17 cellular contexts compared by ENCODE assay signal in the genomic region with DNA sequence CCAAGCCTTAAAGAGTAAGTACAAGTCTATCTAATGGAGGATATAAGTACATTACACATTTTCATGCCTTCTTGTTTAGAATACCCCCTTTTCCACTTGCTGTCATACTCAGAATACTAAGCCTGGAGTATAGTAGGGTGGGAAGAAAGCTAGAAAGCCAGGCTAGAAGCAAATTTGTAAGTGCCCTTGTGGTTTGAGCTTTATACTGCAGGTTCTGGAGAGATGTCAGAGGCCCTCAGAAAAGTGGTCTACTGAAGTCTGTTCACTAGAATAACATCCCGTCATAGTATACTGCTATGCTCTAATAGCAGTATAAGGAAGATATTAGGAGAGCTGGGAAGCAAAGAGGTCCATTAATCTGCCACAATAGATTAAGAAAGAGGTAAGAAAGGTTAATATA.
DNase-seq lines count a peak whose midpoint lies in the region; ATAC-seq and TF ChIP-seq lines count a peak whose summit lies in the region.
"Had no signal": no experiment of that assay in that cellular context is flagged by ENCODE, and none has a peak within 500 bp of the region (broad histone marks: within the 10 kb centered on the region; RNA-seq: fewer than 3 reads in every experiment).

No MANE protein-coding gene starts in this region.

- H3K4me3 ChIP-seq in GM23248: no peak overlapping the region
- H3K4me3 ChIP-seq in HCT116 (replicated peaks in 1 of 2; ENCODE audit: low read depth in 1 of 2, low read length in 2 of 2): no peak overlapping the region
- no peak overlapping the region for H3K4me3 ChIP-seq in fibroblast of villous mesenchyme (ENCODE audit: low read depth, low read length)
- no peak overlapping the region for H3K4me3 ChIP-seq in heart left ventricle

- intact Hi-C loops in HCT116 (cut with micrococcal nuclease) (loop anchor here (1.0 to 10.0 kb wide), 4 partner anchors 316 to 706 kb away; no protein-coding TSS in a partner anchor), heart left ventricle (cut with DNase I) (loop anchor here in 8 of 10 donors (2.0 to 10.0 kb wide), 4 partner anchors 706 to 748 kb away; no protein-coding TSS in a partner anchor)

- CTCF ChIA-PET in HCT116 (lab: Charles Lee): interaction anchor here (0.6 to 2.0 kb wide), 10 partner anchors 10 to 706 kb away, joined by 3 to 8 read pairs (median 4); no protein-coding TSS in a partner anchor

- H3K79me2 ChIP-seq in GM23248 (ENCODE audit: insufficient read depth): no peaks in the 10 kb centered on the region
- no peaks in the 10 kb centered on the region for H3K79me2 ChIP-seq in HCT116 (ENCODE audit: insufficient read depth, low read length)

- POLR2A ChIA-PET in HCT116 (lab: Charles Lee): no interaction called here

- BruUV-seq in HCT116 (replicated peaks; lab: Mats Ljungman, UMichigan): no TSS peak

- H3K9me2 ChIP-seq in GM23248 (ENCODE audit: insufficient read depth) (no peaks in the 10 kb centered on the region), HCT116 (ENCODE audit: insufficient read depth) (no peaks in the 10 kb centered on the region)

- no peaks in the 10 kb centered on the region for H3K9me3 ChIP-seq in GM23248 (ENCODE audit: low read depth)
- H3K9me3 ChIP-seq in HCT116 (ENCODE audit: control insufficient read depth in 1 of 2, insufficient read depth in 1 of 2, low read depth in 1 of 2, low read length in 2 of 2): no peaks in the 10 kb centered on the region
- no peaks in the 10 kb centered on the region for H3K9me3 ChIP-seq in heart left ventricle

- no peak overlapping the region for H2AFZ ChIP-seq in GM23248
- no peak overlapping the region for H2AFZ ChIP-seq in HCT116 (ENCODE audit: low read depth, low read length, poor library complexity, severe bottlenecking)

- RAD21 ChIA-PET in HCT116 (lab: Charles Lee; ENCODE audit: low non-redundant PET in 1 of 2, low total read pairs in 2 of 2, uncharacterized antibody in 2 of 2, unreplicated experiment in 2 of 2): interaction anchor here in 1 of 2 experiments (1.3 kb wide), 1 partner anchor 705 kb away, joined by 3 read pairs; no protein-coding TSS in a partner anchor

- TF ChIP-seq POLR2A in HCT116 (IDR thresholded peaks at IDR 0.05; ENCODE audit: borderline replicate concordance, extremely low read depth, insufficient read depth, insufficient read length) (no peak), heart left ventricle (IDR thresholded peaks at IDR 0.05) (no peak)

- H3K36me3 ChIP-seq in GM23248 (ENCODE audit: low read depth) (no peaks in the 10 kb centered on the region), HCT116 (ENCODE audit: control insufficient read depth in 1 of 2, insufficient read depth in 2 of 2, low read length in 2 of 2) (no peaks in the 10 kb centered on the region), heart left ventricle (no peaks in the 10 kb centered on the region)

- no peak overlapping the region for H3K27ac ChIP-seq in GM23248
- no peak overlapping the region for H3K27ac ChIP-seq in HCT116 (ENCODE audit: low read depth, low read length)
- H3K27ac ChIP-seq in heart left ventricle: no peak overlapping the region

- TF ChIP-seq CTCF in HCT116 (IDR thresholded peaks at IDR 0.05 in 2 of 3, conservative IDR thresholded peaks at IDR 0.05 in 1 of 3; ENCODE audit: borderline replicate concordance in 1 of 3, insufficient read depth in 1 of 3, low read depth in 2 of 3, low read length in 2 of 3) (peak in 2 of 3 experiments; percentile 11 to 21; a peak in 2 of 6 replicates), fibroblast of villous mesenchyme (IDR thresholded peaks at IDR 0.05; ENCODE audit: insufficient read depth, low read depth, low read length) (peak; percentile 8), heart left ventricle (IDR thresholded peaks at IDR 0.05) (no peak)

- peak; percentile 3 for DNase-seq in GM23248
- DNase-seq in HCT116 (ENCODE audit: low read depth, low spot score): no peak
- no peak for DNase-seq in fibroblast of villous mesenchyme (ENCODE audit: low read depth)
- no peak for DNase-seq in OCI-M2 (lab: John Stamatoyannopoulos, UW; ENCODE audit: unreplicated experiment)
- DNase-seq in activated effector memory CD4-positive, alpha-beta T cell treated with anti-CD3 and anti-CD28 coated beads, Interleukin-2, amount 50 U/mL, for 16 hours: no peak
- no peak for DNase-seq in heart left ventricle
- DNase-seq: 8988T; C1 segment of cervical spinal cord; Calu3; CD4-positive, alpha-beta memory T cell; COR-L47; DMS53; DMS79 treated with DMSO at 0.1 percent for 48 hours; GF-D8; H7; HFFc6 had no signal

- H3K4me1 ChIP-seq in GM23248 (ENCODE audit: insufficient read depth) (no peaks in the 10 kb centered on the region), HCT116 (ENCODE audit: control insufficient read depth in 1 of 2, insufficient read depth in 2 of 2, low read length in 2 of 2) (no peaks in the 10 kb centered on the region), heart left ventricle (no peaks in the 10 kb centered on the region)

- peak; percentile 54; the same call in 1 of the 2 replicates for ATAC-seq in HCT116
- ATAC-seq in HG03342 (IDR thresholded peaks at IDR 0.05; ENCODE audit: unreplicated experiment): no peak
- no peak for ATAC-seq in heart left ventricle

- H3K9ac ChIP-seq in GM23248 (no peak overlapping the region), HCT116 (ENCODE audit: low read length) (no peak overlapping the region)

- H4K20me1 ChIP-seq in GM23248 (ENCODE audit: insufficient read depth) (no peaks in the 10 kb centered on the region), HCT116 (ENCODE audit: insufficient read depth) (no peaks in the 10 kb centered on the region)

- H3K27me3 ChIP-seq in GM23248 (replicated peaks; ENCODE audit: insufficient read depth) (peaks cover 7% of the 10 kb centered on the region; the same call in 1 of the 2 replicates), HCT116 (ENCODE audit: insufficient read depth, low read length) (peaks cover 47% of the 10 kb centered on the region; the same call in 1 of the 2 replicates), heart left ventricle (peaks cover 0 to 7% (median 0%) of the 10 kb centered on the region in 9 donors)

- H3K4me2 ChIP-seq in GM23248 (ENCODE audit: unreplicated experiment) (no peak overlapping the region), HCT116 (ENCODE audit: low read length) (no peak overlapping the region)

- in situ Hi-C loops in GM23248 (cut with MboI): no loop called here

- 22 to 34% methylated on average over 1 of the region's 1 CpG for WGBS in GM23248 (ENCODE audit: low coverage in 1 of 2, low lambda C conversion rate in 2 of 2, missing lambda C conversion rate in 2 of 2), 2 experiments
- WGBS in heart left ventricle, 4 donors: 75 to 87% (median 79%) methylated on average over 1 of the region's 1 CpG

- H3F3A ChIP-seq in GM23248 (ENCODE audit: insufficient read depth): no peaks in the 10 kb centered on the region

- no peak for TF ChIP-seq RAD21 in HCT116 (IDR thresholded peaks at IDR 0.05; ENCODE audit: low read depth)

TF ChIP-seq in HCT116, 20 proteins besides CTCF, POLR2A, EP300 and RAD21 (continues in another document):
- TF ChIP-seq SRF (IDR thresholded peaks at IDR 0.05; ENCODE audit: low read depth) (no peak), POLR2AphosphoS5 (IDR thresholded peaks at IDR 0.05; ENCODE audit: low read depth, low read length) (no peak), ATF3 (IDR thresholded peaks at IDR 0.05) (no peak), EZH2phosphoT487 (IDR thresholded peaks at IDR 0.05; ENCODE audit: borderline replicate concordance) (no peak), SIN3A (IDR thresholded peaks at IDR 0.05; ENCODE audit: low read depth) (no peak), CBX3 (IDR thresholded peaks at IDR 0.05; ENCODE audit: low read depth) (no peak), SP1 (IDR thresholded peaks at IDR 0.05; ENCODE audit: low read depth) (no peak), ZFX (IDR thresholded peaks at IDR 0.05) (no peak), CEBPB (IDR thresholded peaks at IDR 0.05; ENCODE audit: low read depth) (no peak), YY1 (IDR thresholded peaks at IDR 0.05; ENCODE audit: extremely low read depth, insufficient replicate concordance, low read depth, low read length) (no peak), ZNF274 (IDR thresholded peaks at IDR 0.05; ENCODE audit: low read depth, low read length) (no peak), EGR1 (IDR thresholded peaks at IDR 0.05; ENCODE audit: low read depth) (no peak), EZH2 (IDR thresholded peaks at IDR 0.05) (no peak), ELF1 (IDR thresholded peaks at IDR 0.05; ENCODE audit: borderline replicate concordance, low read depth) (no peak), JUND (IDR thresholded peaks at IDR 0.05) (no peak)
- TF ChIP-seq, protein P1, sequence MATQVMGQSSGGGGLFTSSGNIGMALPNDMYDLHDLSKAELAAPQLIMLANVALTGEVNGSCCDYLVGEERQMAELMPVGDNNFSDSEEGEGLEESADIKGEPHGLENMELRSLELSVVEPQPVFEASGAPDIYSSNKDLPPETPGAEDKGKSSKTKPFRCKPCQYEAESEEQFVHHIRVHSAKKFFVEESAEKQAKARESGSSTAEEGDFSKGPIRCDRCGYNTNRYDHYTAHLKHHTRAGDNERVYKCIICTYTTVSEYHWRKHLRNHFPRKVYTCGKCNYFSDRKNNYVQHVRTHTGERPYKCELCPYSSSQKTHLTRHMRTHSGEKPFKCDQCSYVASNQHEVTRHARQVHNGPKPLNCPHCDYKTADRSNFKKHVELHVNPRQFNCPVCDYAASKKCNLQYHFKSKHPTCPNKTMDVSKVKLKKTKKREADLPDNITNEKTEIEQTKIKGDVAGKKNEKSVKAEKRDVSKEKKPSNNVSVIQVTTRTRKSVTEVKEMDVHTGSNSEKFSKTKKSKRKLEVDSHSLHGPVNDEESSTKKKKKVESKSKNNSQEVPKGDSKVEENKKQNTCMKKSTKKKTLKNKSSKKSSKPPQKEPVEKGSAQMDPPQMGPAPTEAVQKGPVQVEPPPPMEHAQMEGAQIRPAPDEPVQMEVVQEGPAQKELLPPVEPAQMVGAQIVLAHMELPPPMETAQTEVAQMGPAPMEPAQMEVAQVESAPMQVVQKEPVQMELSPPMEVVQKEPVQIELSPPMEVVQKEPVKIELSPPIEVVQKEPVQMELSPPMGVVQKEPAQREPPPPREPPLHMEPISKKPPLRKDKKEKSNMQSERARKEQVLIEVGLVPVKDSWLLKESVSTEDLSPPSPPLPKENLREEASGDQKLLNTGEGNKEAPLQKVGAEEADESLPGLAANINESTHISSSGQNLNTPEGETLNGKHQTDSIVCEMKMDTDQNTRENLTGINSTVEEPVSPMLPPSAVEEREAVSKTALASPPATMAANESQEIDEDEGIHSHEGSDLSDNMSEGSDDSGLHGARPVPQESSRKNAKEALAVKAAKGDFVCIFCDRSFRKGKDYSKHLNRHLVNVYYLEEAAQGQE (IDR thresholded peaks at IDR 0.05; ENCODE audit: low read depth): no peak
- TF ChIP-seq, protein P2, sequence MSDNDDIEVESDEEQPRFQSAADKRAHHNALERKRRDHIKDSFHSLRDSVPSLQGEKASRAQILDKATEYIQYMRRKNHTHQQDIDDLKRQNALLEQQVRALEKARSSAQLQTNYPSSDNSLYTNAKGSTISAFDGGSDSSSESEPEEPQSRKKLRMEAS (IDR thresholded peaks at IDR 0.05): no peak

Comparison
In these comparisons a context has a peak if more than half of its experiments do, and no peak if none do; other contexts are left out.
1. CTCF ChIP-seq: peak in HCT116 (2 of 3) and fibroblast of villous mesenchyme (single experiment); none in heart left ventricle (0 of 12).